ENCODE assay signal across 8 cellular contexts in the genomic region with DNA sequence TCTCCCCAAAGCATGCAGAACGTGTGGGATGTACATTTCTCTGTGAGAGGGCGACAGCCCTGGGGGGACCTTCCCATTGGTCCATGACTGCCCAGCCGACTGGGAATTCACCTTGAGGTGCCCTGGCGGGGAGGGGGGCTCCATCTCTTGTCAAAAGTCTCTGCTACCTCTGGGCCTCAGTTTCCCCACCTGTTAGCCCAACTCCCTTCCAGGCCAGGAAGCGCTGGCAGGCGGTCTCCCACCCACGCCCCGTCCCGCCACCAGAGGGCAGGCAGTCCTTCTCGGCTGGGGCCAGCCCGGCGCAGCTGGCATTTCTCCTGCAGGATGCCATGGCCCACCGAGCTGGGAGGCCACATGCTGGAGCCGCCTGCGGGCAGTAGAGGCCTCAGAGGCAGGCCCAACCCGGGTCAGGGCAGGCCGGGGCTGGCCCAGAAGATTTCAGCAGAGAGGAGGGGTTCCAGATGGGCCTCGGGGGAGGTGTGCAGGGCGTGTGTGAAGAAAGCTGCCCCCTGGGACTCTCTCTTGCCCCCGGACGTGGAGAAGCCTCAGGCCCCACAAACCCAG. TPM values are rescaled to one million over a fixed set of nuclear protein-coding genes. Genes with fewer than 3 reads are reported as not detected.
DNase-seq lines count a peak whose midpoint lies in the region; ATAC-seq lines count a peak whose summit lies in the region.

No MANE protein-coding gene starts in this region.

- ATAC-seq in esophagus mucosa: peak; percentile 2
- ATAC-seq in natural killer cell treated with Interleukin-12 subunit alpha and Interleukin-12 subunit beta and Interleukin-15 and Interleukin-18, amount 100 ng/mL, for 72 hours: no peak
- no peak for ATAC-seq in HG02798 (IDR thresholded peaks at IDR 0.05; ENCODE audit: poor library complexity, unreplicated experiment)
- no peak for ATAC-seq in GM19395 (IDR thresholded peaks at IDR 0.05; ENCODE audit: unreplicated experiment)

- peak overlapping the region; percentile 97 to 100 for H3K27ac Mint-ChIP-seq in natural killer cell treated with Interleukin-12 subunit alpha and Interleukin-12 subunit beta and Interleukin-15 and Interleukin-18, amount 100 ng/mL, for 72 hours

- DNase-seq in NCI-H2196 (lab: John Stamatoyannopoulos, UW; ENCODE audit: unreplicated experiment): peak; percentile 56
- DNase-seq in NCI-H2196 treated with DMSO at 0.1 percent for 48 hours (lab: John Stamatoyannopoulos, UW; ENCODE audit: unreplicated experiment): no peak
- DNase-seq in NCI-H526 treated with DMSO at 0.1 percent for 48 hours (lab: John Stamatoyannopoulos, UW): peak; percentile 24
- peak; percentile 83 for DNase-seq in activated T-cell treated with anti-CD3 and anti-CD28 coated beads, Interleukin-2, amount 50 U/mL, for 1 hour
- peak; percentile 75 for DNase-seq in natural killer cell treated with Interleukin-12 subunit alpha and Interleukin-12 subunit beta and Interleukin-15 and Interleukin-18, amount 100 ng/mL, for 72 hours (ENCODE audit: low spot score)

- H3K36me3 Mint-ChIP-seq in natural killer cell treated with Interleukin-12 subunit alpha and Interleukin-12 subunit beta and Interleukin-15 and Interleukin-18, amount 100 ng/mL, for 72 hours: no peaks in the 10 kb centered on the region

- peak overlapping the region; percentile 30 for H3K4me3 Mint-ChIP-seq in natural killer cell treated with Interleukin-12 subunit alpha and Interleukin-12 subunit beta and Interleukin-15 and Interleukin-18, amount 100 ng/mL, for 72 hours

- peaks cover 67 to 75% of the 10 kb centered on the region in 2 donors for H3K4me1 Mint-ChIP-seq in natural killer cell treated with Interleukin-12 subunit alpha and Interleukin-12 subunit beta and Interleukin-15 and Interleukin-18, amount 100 ng/mL, for 72 hours (ENCODE audit: low read depth in 2 of 2)

- H3K9me3 Mint-ChIP-seq in natural killer cell treated with Interleukin-12 subunit alpha and Interleukin-12 subunit beta and Interleukin-15 and Interleukin-18, amount 100 ng/mL, for 72 hours: no peaks in the 10 kb centered on the region

- H3K27me3 Mint-ChIP-seq in natural killer cell treated with Interleukin-12 subunit alpha and Interleukin-12 subunit beta and Interleukin-15 and Interleukin-18, amount 100 ng/mL, for 72 hours: no peaks in the 10 kb centered on the region

RNA-seq across cellular contexts. Expression of gene CD7, which starts 16.6 kb away (rescaled TPM):
- 0.80 TPM for total RNA-seq in esophagus mucosa
- 10 to 100 TPM; 61.8 to 73.6 TPM for total RNA-seq in natural killer cell treated with Interleukin-12 subunit alpha and Interleukin-12 subunit beta and Interleukin-15 and Interleukin-18, amount 100 ng/mL, for 72 hours

RNA-seq across cellular contexts. Expression of gene CSNK1D, which starts 27.3 kb away (rescaled TPM):
- total RNA-seq in esophagus mucosa: 65.7 TPM
- 100 to 1,000 TPM; 160 to 215 TPM for total RNA-seq in natural killer cell treated with Interleukin-12 subunit alpha and Interleukin-12 subunit beta and Interleukin-15 and Interleukin-18, amount 100 ng/mL, for 72 hours

RNA-seq across cellular contexts. Expression of gene SECTM1, which starts 32.8 kb away (rescaled TPM):
- total RNA-seq in esophagus mucosa: 6.3 TPM
- under 1 TPM in 1 of 2 donors, not detected in 1; 0.56 TPM for total RNA-seq in natural killer cell treated with Interleukin-12 subunit alpha and Interleukin-12 subunit beta and Interleukin-15 and Interleukin-18, amount 100 ng/mL, for 72 hours

RNA-seq across cellular contexts. Expression of gene TEX19, which starts 58.3 kb away (rescaled TPM):
- total RNA-seq in esophagus mucosa: not detected
- not detected for total RNA-seq in natural killer cell treated with Interleukin-12 subunit alpha and Interleukin-12 subunit beta and Interleukin-15 and Interleukin-18, amount 100 ng/mL, for 72 hours

Comparison
In these comparisons a context has a peak if more than half of its experiments do, and no peak if none do; other contexts are left out.
1. RNA of gene CD7, which starts 16.6 kb away (total RNA-seq): 61.8 to 73.6 TPM in natural killer cell treated with Interleukin-12 subunit alpha and Interleukin-12 subunit beta and Interleukin-15 and Interleukin-18, amount 100 ng/mL, for 72 hours; 0.80 TPM in esophagus mucosa (single experiment); every median in the first group is over 10 times any median in the second.